In the genomic region with DNA sequence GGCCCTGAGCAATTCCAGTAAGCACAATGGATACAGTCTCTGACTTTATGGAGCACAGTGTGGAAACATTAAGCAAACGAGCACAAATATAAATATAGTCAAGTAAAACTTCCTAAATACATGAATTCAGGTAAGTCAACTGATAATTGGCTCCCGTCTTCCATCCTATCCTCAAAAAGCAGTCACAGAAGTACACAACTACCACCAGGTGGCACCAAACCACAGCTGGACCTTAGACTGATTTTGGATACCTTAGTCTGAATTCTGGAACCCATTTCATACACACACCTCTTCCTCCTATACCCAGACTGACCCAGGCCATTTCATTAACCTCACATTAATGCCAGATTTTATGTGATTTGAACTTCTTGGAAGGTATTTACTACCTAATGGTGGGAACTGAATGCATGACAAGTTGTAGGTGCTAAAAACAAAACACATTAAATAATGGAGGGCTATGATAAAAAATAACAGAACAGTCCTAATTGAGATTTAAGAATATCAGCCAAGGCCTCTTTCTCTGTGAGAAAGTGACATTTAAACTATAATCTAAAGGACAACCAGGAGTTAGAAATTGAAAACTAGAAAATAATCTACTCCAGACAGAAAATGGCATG, we compare ENCODE assay signal across 8 cellular contexts.
DNase-seq lines count a peak whose midpoint lies in the region; ATAC-seq, FAIRE-seq and TF ChIP-seq lines count a peak whose summit lies in the region.

No MANE protein-coding gene starts in this region.

- H4K20me1 ChIP-seq in hepatocyte (ENCODE audit: insufficient read depth, poor library complexity, severe bottlenecking) = no peaks in the 10 kb centered on the region

- H3K27ac ChIP-seq in hepatocyte (no peak overlapping the region), small intestine (ENCODE audit: low read depth in 1 of 2, low read length in 1 of 2) (no peak overlapping the region)

- H3K9me3 ChIP-seq in hepatocyte (ENCODE audit: low read depth) = no peaks in the 10 kb centered on the region
- H3K9me3 ChIP-seq in small intestine (ENCODE audit: control insufficient read depth, low read depth) = no peaks in the 10 kb centered on the region

- H3K4me3 ChIP-seq in hepatocyte (no peak overlapping the region), small intestine (ENCODE audit: low read depth in 1 of 2, low read length in 2 of 2) (no peak overlapping the region)

- no peak overlapping the region for H3K4me2 ChIP-seq in hepatocyte

- H3K27me3 ChIP-seq in hepatocyte = no peaks in the 10 kb centered on the region
- no peaks in the 10 kb centered on the region for H3K27me3 ChIP-seq in small intestine (ENCODE audit: control insufficient read depth in 2 of 2, insufficient read depth in 2 of 2, low read length in 2 of 2)

- ATAC-seq in HG02642 (IDR thresholded peaks at IDR 0.05; ENCODE audit: poor library complexity, unreplicated experiment) (peak; percentile 78), HG02763 (IDR thresholded peaks at IDR 0.05; ENCODE audit: unreplicated experiment) (no peak)

- H3K79me2 ChIP-seq in hepatocyte = no peaks in the 10 kb centered on the region

- DNase-seq in NCI-H1694 (lab: John Stamatoyannopoulos, UW) (peak; percentile 46), T-helper 2 cell (peak; percentile 22 to 79 (median 50)), anterior cingulate cortex (lab: John Stamatoyannopoulos, UW) (peak in 48 of 58 donors; percentile 2 to 74 (median 32)), hepatocyte (ENCODE audit: low spot score) (peak; percentile 87), small intestine (peak; percentile 88)

- H3K4me1 ChIP-seq in hepatocyte (ENCODE audit: insufficient read depth) (no peaks in the 10 kb centered on the region), small intestine (ENCODE audit: control insufficient read depth in 2 of 2, insufficient read depth in 1 of 2, low read depth in 1 of 2, low read length in 1 of 2) (no peaks in the 10 kb centered on the region)

- no peaks in the 10 kb centered on the region for H3K36me3 ChIP-seq in hepatocyte (replicated peaks; ENCODE audit: insufficient read depth, low read depth)
- H3K36me3 ChIP-seq in small intestine (ENCODE audit: control insufficient read depth in 2 of 2, insufficient read depth in 2 of 2, low read length in 2 of 2) = no peaks in the 10 kb centered on the region

- no peak overlapping the region for H2AFZ ChIP-seq in hepatocyte

- 7% methylated on average over 2 of the region's 2 CpGs for WGBS in hepatocyte (ENCODE audit: low lambda C conversion rate, missing lambda C conversion rate)
- 4% methylated on average over 2 of the region's 2 CpGs for WGBS in small intestine, 3 donors

- TF ChIP-seq CTCF in GM12872 (IDR thresholded peaks at IDR 0.05; ENCODE audit: insufficient read depth, low read depth, low read length) (peak; percentile 87), hepatocyte (IDR thresholded peaks at IDR 0.05; ENCODE audit: poor library complexity) (peak; percentile 93)

- peak; percentile 15 for FAIRE-seq in small intestine (lab: Jason Lieb, UNC)

- no peaks in the 10 kb centered on the region for H3K9me2 ChIP-seq in hepatocyte (replicated peaks; ENCODE audit: insufficient read depth)

Comparison
In these comparisons a context has a peak if more than half of its experiments do, and no peak if none do; other contexts are left out.
1. DNase-seq: peak in every context shown above with its lines; median percentile 88 in small intestine; 87 in hepatocyte; 50 in T-helper 2 cell; 46 in NCI-H1694; 32 in anterior cingulate cortex.